1 cellular context compared by ENCODE assay signal in the genomic region with DNA sequence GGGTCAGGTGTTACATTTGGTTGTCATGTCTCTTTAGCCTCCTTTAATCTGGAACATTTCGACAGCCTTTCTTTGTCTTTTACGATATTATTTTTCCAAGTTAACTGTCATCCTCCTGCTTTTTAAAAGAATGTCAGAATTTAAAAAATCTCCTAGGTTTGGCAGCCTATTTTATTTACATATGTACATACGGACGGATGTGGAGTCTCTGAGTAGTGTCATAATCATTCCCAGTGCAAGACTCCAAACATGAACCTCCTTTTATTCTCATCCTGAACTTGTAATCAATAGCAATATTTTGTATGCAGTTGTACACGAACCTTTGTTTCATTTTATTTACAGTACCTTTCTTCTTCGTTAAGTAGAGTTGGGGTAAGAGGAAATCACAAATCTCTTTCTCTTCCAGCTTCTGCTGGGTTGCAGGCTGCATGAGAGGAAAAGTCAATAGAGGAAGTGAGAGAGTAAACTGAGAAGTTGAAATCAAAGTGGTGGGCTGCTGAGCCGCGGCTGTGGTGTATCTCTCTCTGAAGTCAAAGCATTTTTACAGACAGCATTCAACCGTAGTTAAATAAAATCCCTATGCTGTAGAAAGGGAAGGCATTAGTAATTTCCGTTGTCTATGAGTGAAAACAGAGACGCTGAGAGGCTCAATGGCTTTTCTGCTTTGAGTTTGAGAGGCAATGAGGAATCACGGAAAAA.
TF ChIP-seq lines count a peak whose summit lies in the region.

No MANE protein-coding gene starts in this region.

TF ChIP-seq in HepG2, 621 proteins besides CTCF, POLR2A, EP300 and RAD21 (continued from another document):
- TF ChIP-seq, protein P1, sequence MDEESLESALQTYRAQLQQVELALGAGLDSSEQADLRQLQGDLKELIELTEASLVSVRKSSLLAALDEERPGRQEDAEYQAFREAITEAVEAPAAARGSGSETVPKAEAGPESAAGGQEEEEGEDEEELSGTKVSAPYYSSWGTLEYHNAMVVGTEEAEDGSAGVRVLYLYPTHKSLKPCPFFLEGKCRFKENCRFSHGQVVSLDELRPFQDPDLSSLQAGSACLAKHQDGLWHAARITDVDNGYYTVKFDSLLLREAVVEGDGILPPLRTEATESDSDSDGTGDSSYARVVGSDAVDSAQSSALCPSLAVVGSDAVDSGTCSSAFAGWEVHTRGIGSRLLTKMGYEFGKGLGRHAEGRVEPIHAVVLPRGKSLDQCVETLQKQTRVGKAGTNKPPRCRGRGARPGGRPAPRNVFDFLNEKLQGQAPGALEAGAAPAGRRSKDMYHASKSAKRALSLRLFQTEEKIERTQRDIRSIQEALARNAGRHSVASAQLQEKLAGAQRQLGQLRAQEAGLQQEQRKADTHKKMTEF (CRISPR knock-in tag; IDR thresholded peaks at IDR 0.05) = peak; percentile 70
- TF ChIP-seq, protein P2, sequence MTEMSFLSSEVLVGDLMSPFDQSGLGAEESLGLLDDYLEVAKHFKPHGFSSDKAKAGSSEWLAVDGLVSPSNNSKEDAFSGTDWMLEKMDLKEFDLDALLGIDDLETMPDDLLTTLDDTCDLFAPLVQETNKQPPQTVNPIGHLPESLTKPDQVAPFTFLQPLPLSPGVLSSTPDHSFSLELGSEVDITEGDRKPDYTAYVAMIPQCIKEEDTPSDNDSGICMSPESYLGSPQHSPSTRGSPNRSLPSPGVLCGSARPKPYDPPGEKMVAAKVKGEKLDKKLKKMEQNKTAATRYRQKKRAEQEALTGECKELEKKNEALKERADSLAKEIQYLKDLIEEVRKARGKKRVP (CRISPR knock-in tag; IDR thresholded peaks at IDR 0.05) = 0 out of 4 replicates have a peak, but pooled peaks of 1 of the 2 experiments have one; percentile 21
- no peak for TF ChIP-seq ZNF33A (CRISPR knock-in tag; IDR thresholded peaks at IDR 0.05; ENCODE audit: borderline replicate concordance)
- TF ChIP-seq, protein P3, sequence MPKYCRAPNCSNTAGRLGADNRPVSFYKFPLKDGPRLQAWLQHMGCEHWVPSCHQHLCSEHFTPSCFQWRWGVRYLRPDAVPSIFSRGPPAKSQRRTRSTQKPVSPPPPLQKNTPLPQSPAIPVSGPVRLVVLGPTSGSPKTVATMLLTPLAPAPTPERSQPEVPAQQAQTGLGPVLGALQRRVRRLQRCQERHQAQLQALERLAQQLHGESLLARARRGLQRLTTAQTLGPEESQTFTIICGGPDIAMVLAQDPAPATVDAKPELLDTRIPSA (CRISPR knock-in tag; IDR thresholded peaks at IDR 0.05; ENCODE audit: borderline replicate concordance) = no peak
- no peak for TF ChIP-seq TRIM24 (CRISPR knock-in tag; IDR thresholded peaks at IDR 0.05)
- TF ChIP-seq CHD4 (IDR thresholded peaks at IDR 0.05; ENCODE audit: borderline replicate concordance, low read length) = peak; percentile 23; the same call in 1 of the 2 replicates
- TF ChIP-seq ZBTB20 (CRISPR knock-in tag; IDR thresholded peaks at IDR 0.05; ENCODE audit: borderline replicate concordance, low read depth) = peak; percentile 37; the same call in 1 of the 2 replicates
- TF ChIP-seq TOPORS (CRISPR knock-in tag; IDR thresholded peaks at IDR 0.05) = no peak
- TF ChIP-seq, protein P4, sequence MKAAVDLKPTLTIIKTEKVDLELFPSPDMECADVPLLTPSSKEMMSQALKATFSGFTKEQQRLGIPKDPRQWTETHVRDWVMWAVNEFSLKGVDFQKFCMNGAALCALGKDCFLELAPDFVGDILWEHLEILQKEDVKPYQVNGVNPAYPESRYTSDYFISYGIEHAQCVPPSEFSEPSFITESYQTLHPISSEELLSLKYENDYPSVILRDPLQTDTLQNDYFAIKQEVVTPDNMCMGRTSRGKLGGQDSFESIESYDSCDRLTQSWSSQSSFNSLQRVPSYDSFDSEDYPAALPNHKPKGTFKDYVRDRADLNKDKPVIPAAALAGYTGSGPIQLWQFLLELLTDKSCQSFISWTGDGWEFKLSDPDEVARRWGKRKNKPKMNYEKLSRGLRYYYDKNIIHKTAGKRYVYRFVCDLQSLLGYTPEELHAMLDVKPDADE (CRISPR knock-in tag; IDR thresholded peaks at IDR 0.05) = no peak
- peak; percentile 76; the same call in 1 of the 2 replicates for TF ChIP-seq MBD4 (IDR thresholded peaks at IDR 0.05; ENCODE audit: borderline replicate concordance, low read length)
- no peak for TF ChIP-seq ZNF224 (CRISPR knock-in tag; IDR thresholded peaks at IDR 0.05)
- no peak for TF ChIP-seq CBX1 (IDR thresholded peaks at IDR 0.05; ENCODE audit: low read depth)
- peak; percentile 66 for TF ChIP-seq RCOR2 (CRISPR knock-in tag; IDR thresholded peaks at IDR 0.05)
- 0 out of 2 replicates have a peak, but pooled peaks have one; percentile 36 for TF ChIP-seq ZNF317 (CRISPR knock-in tag; IDR thresholded peaks at IDR 0.05)
- no peak for TF ChIP-seq ZNF343 (CRISPR knock-in tag; IDR thresholded peaks at IDR 0.05)
- TF ChIP-seq, protein P5, sequence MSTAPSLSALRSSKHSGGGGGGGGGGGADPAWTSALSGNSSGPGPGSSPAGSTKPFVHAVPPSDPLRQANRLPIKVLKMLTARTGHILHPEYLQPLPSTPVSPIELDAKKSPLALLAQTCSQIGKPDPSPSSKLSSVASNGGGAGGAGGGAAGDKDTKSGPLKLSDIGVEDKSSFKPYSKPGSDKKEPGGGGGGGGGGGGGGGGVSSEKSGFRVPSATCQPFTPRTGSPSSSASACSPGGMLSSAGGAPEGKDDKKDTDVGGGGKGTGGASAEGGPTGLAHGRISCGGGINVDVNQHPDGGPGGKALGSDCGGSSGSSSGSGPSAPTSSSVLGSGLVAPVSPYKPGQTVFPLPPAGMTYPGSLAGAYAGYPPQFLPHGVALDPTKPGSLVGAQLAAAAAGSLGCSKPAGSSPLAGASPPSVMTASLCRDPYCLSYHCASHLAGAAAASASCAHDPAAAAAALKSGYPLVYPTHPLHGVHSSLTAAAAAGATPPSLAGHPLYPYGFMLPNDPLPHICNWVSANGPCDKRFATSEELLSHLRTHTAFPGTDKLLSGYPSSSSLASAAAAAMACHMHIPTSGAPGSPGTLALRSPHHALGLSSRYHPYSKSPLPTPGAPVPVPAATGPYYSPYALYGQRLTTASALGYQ (CRISPR knock-in tag; IDR thresholded peaks at IDR 0.05) = peak; percentile 82; the same call in 1 of the 2 replicates
- TF ChIP-seq HMG20B (CRISPR knock-in tag; conservative IDR thresholded peaks at IDR 0.05) = peak; percentile 62; the same call in 1 of the 2 replicates
- peak; percentile 42; the same call in 1 of the 2 replicates for TF ChIP-seq TGIF2 (CRISPR knock-in tag; IDR thresholded peaks at IDR 0.05)
- no peak for TF ChIP-seq ZNF138 (CRISPR knock-in tag; IDR thresholded peaks at IDR 0.05; ENCODE audit: low read depth)
- no peak for TF ChIP-seq ATF7 (IDR thresholded peaks at IDR 0.05)
- no peak for TF ChIP-seq ATF7 (CRISPR knock-in tag; IDR thresholded peaks at IDR 0.05)
- TF ChIP-seq NR2F6 (IDR thresholded peaks at IDR 0.05) = peak; percentile 66
- no peak for TF ChIP-seq NR2F6 (CRISPR knock-in tag; IDR thresholded peaks at IDR 0.05)
- TF ChIP-seq CEBPG (CRISPR knock-in tag; IDR thresholded peaks at IDR 0.05) = peak; percentile 26
- no peak for TF ChIP-seq SMAD9 (CRISPR knock-in tag; IDR thresholded peaks at IDR 0.05)
- TF ChIP-seq MEIS2 (CRISPR knock-in tag; IDR thresholded peaks at IDR 0.05) = peak; percentile 48; the same call in 1 of the 2 replicates
- 0 out of 2 replicates have a peak, but pooled peaks have one; percentile 27 for TF ChIP-seq ATF1 (CRISPR knock-in tag; IDR thresholded peaks at IDR 0.05)
- TF ChIP-seq SOX6 (IDR thresholded peaks at IDR 0.05) = no peak
- peak; percentile 96 for TF ChIP-seq SOX6 (CRISPR knock-in tag; IDR thresholded peaks at IDR 0.05)
- peak; percentile 58; the same call in 1 of the 2 replicates for TF ChIP-seq SIX1 (CRISPR knock-in tag; IDR thresholded peaks at IDR 0.05; ENCODE audit: borderline replicate concordance)
- TF ChIP-seq, protein P6, sequence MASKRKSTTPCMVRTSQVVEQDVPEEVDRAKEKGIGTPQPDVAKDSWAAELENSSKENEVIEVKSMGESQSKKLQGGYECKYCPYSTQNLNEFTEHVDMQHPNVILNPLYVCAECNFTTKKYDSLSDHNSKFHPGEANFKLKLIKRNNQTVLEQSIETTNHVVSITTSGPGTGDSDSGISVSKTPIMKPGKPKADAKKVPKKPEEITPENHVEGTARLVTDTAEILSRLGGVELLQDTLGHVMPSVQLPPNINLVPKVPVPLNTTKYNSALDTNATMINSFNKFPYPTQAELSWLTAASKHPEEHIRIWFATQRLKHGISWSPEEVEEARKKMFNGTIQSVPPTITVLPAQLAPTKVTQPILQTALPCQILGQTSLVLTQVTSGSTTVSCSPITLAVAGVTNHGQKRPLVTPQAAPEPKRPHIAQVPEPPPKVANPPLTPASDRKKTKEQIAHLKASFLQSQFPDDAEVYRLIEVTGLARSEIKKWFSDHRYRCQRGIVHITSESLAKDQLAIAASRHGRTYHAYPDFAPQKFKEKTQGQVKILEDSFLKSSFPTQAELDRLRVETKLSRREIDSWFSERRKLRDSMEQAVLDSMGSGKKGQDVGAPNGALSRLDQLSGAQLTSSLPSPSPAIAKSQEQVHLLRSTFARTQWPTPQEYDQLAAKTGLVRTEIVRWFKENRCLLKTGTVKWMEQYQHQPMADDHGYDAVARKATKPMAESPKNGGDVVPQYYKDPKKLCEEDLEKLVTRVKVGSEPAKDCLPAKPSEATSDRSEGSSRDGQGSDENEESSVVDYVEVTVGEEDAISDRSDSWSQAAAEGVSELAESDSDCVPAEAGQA (IDR thresholded peaks at IDR 0.05; ENCODE audit: low read depth) = no peak
- TF ChIP-seq, protein P6 (CRISPR knock-in tag; IDR thresholded peaks at IDR 0.05; ENCODE audit: borderline replicate concordance) = no peak
